ENCODE assay signal across 25 cellular contexts in the genomic region with DNA sequence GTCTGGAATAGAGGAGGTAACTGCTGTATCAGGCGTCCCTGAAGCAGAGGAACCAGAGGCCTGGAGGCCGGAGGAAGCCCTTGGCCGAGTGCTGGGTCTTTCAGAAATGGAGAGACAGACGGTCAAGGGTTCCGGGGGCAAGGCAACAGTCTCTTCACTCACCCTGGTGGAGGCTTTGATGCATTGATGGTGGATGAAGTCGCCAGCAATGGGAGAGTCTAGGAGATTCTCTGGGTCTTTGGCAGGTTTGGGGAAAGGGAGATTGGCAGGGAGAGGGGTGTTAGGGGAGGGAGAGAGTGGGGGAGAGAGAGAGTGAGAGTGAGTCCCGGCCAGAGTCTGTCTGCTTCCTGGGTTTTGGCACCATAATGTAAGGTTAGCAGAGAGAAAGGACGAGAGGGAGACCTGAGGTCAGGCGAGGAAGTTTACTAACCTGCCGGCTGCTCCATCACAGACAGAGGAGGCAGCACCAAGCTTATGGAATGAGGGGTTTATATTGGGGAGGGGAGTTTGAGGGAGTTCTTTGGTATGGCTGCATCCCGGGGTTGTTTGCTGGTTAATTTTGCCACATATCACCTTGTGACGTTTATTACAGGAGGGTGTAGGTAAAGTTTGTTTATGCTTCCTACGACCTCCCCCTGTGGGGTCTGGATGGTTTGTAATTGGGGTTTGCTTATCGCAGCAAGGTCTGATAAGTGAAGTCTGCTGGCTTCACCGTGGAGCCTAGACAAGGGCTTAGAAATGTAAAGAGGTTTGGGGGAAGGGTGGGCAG.
"Had no signal": no experiment of that assay in that cellular context is flagged by ENCODE, and none has a peak within 500 bp of the region (broad histone marks: within the 10 kb centered on the region; RNA-seq: fewer than 3 reads in every experiment).

No MANE protein-coding gene starts in this region.

- ATAC-seq: heart right ventricle; naive thymus-derived CD8-positive, alpha-beta T cell; right cardiac atrium had no signal

- H3K9me3 Mint-ChIP-seq: memory B cell; naive thymus-derived CD8-positive, alpha-beta T cell; neural progenitor cell; T-helper 2 cell treated with Interferon-gamma antibody and Interleukin-4, amounts not matched to agents 5 μg/mL and 100 μg/mL, for 36 hours had no signal

- H3K27me3 ChIP-seq: colonic mucosa, dorsolateral prefrontal cortex, heart right ventricle, neural progenitor cell, suprapubic skin, tibial artery had no signal

- DNase-seq: activated CD4-positive, alpha-beta T cell treated with anti-CD3 and anti-CD28 coated beads for 4 hours; activated CD4-positive, alpha-beta T cell treated with anti-CD3 and anti-CD28 coated beads, Interleukin-2, amount 50 U/mL, for 48 hours; activated CD8-positive, alpha-beta memory T cell treated with anti-CD3 and anti-CD28 coated beads for 24 hours; activated effector memory CD4-positive, alpha-beta T cell treated with Interleukin-2 at 50 U/mL for 16 hours; activated naive CD4-positive, alpha-beta T cell treated with Interleukin-2 at 50 U/mL for 16 hours; anterior cingulate cortex; colonic mucosa; dorsolateral prefrontal cortex; effector memory CD4-positive, alpha-beta T cell; foreskin fibroblast; heart right ventricle; naive thymus-derived CD8-positive, alpha-beta T cell; occipital lobe; posterior cingulate gyrus; right cardiac atrium; stimulated activated CD4-positive, alpha-beta T cell treated with anti-CD3 and anti-CD28 coated beads, Interleukin-15, amount 100 ng/mL, for 24 hours; stimulated activated CD4-positive, alpha-beta T cell treated with anti-CD3 and anti-CD28 coated beads, Interleukin-2, amount 100 ng/mL, for 24 hours; stimulated activated naive CD4-positive, alpha-beta T cell; T-helper 1 cell; tibial artery had no signal

- H3K4me1 ChIP-seq: colonic mucosa, suprapubic skin had no signal

- H3K27ac ChIP-seq: colonic mucosa, dorsolateral prefrontal cortex, neural progenitor cell, suprapubic skin, tibial artery had no signal

- H3K27ac Mint-ChIP-seq: activated naive CD8-positive, alpha-beta T cell; memory B cell; neural progenitor cell; T-helper 2 cell treated with Interferon-gamma antibody and Interleukin-4, amounts not matched to agents 5 μg/mL and 100 μg/mL, for 36 hours had no signal

- H3K36me3 ChIP-seq: colonic mucosa, neural progenitor cell had no signal

- H2AFZ ChIP-seq: neural progenitor cell had no signal

- H3K9me3 ChIP-seq: colonic mucosa, heart right ventricle, suprapubic skin, tibial artery had no signal

- H3K4me3 Mint-ChIP-seq: activated naive CD8-positive, alpha-beta T cell; memory B cell; naive thymus-derived CD8-positive, alpha-beta T cell; neural progenitor cell; T-helper 2 cell treated with Interferon-gamma antibody and Interleukin-4, amounts not matched to agents 5 μg/mL and 100 μg/mL, for 36 hours had no signal

- H3K27me3 Mint-ChIP-seq: activated naive CD8-positive, alpha-beta T cell; memory B cell; naive thymus-derived CD8-positive, alpha-beta T cell had no signal

- H3K4me3 ChIP-seq: colonic mucosa, dorsolateral prefrontal cortex, heart right ventricle, neural progenitor cell, suprapubic skin, tibial artery had no signal

- H3K4me2 ChIP-seq: neural progenitor cell had no signal
